Comparison of ENCODE assay signal across 8 cellular contexts in the genomic region with DNA sequence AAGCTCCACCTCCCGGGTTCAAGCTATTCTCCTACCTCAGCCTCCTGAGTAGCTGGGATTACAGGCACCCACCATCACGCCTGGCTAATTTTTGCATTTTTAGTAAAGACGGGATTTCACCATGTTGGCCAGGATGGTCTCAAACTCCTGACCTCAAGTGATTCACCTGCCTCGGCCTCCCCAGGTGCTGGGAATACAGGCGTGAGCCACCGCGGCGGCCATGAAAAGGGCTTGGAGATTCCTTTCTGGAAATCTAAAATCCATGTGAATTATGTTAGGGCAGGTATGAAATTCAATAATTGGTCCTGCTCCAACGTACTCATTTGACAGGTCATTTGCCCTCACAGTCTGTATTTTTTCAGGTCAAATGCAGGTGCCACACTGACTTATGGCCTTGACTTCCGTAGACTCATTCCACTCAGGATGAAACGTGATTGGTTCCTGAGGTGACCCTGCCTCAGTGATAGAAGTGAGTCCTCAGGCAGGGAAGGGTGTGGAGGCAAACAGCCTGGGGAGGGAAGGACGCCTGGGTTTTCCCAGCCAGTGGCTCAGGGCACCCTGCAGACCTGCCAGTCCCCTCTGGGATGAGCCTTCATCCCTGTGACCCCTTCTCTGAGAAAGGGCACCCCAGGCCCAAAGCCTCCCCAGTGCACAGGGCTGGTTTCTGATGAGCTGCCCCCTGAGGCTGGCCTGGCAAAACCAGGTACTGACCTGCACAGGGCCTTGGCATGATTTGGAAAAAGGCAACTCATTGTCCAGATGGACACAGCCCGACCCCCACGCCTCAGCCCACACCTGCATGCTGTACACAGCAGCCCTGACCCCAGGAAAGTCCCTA. TPM values are rescaled to one million over a fixed set of nuclear protein-coding genes. Genes with fewer than 3 reads are reported as not detected.
DNase-seq lines count a peak whose midpoint lies in the region; ATAC-seq and TF ChIP-seq lines count a peak whose summit lies in the region.

No MANE protein-coding gene starts in this region.

- H3K79me2 ChIP-seq in hepatocyte, result no peaks in the 10 kb centered on the region

- TF ChIP-seq EP300 in sigmoid colon (IDR thresholded peaks at IDR 0.05), result no peak

- peak overlapping the region; percentile 66 to 89 (median 80); a peak in 21 of 22 replicates for H3K27ac ChIP-seq in BLaER1 treated with 17β-estradiol and CSF1 and Interleukin-3, amounts not matched to agents 10 nM and 100 nM
- H3K27ac ChIP-seq in hepatocyte (peak overlapping the region; percentile 78), sigmoid colon (peak overlapping the region; percentile 91 to 99 (median 94))

- no peaks in the 10 kb centered on the region for H3K9me2 ChIP-seq in hepatocyte (replicated peaks; ENCODE audit: insufficient read depth)

- no peaks in the 10 kb centered on the region for H3K27me3 ChIP-seq in BLaER1 treated with 17β-estradiol and CSF1 and Interleukin-3, amounts not matched to agents 10 nM and 100 nM
- no peaks in the 10 kb centered on the region for H3K27me3 ChIP-seq in hepatocyte
- no peaks in the 10 kb centered on the region for H3K27me3 ChIP-seq in sigmoid colon

- H3K36me3 ChIP-seq in BLaER1 treated with 17β-estradiol and CSF1 and Interleukin-3, amounts not matched to agents 10 nM and 100 nM, result no peaks in the 10 kb centered on the region
- H3K36me3 ChIP-seq in hepatocyte (replicated peaks; ENCODE audit: insufficient read depth, low read depth) (no peaks in the 10 kb centered on the region), sigmoid colon (no peaks in the 10 kb centered on the region)

- ATAC-seq in SK-N-SH treated with all-trans-retinoic acid at 6 μM for 48 hours, result peak; percentile 4; the same call in 2 of the 3 replicates
- ATAC-seq in HG03095 (IDR thresholded peaks at IDR 0.05; ENCODE audit: unreplicated experiment), result no peak

- no peaks in the 10 kb centered on the region for H3K9me3 ChIP-seq in BLaER1 treated with 17β-estradiol and CSF1 and Interleukin-3, amounts not matched to agents 10 nM and 100 nM (replicated peaks in 1 of 11)
- H3K9me3 ChIP-seq in hepatocyte (ENCODE audit: low read depth), result no peaks in the 10 kb centered on the region
- H3K9me3 ChIP-seq in sigmoid colon, result no peaks in the 10 kb centered on the region

- H3K4me2 ChIP-seq in BLaER1 treated with 17β-estradiol and CSF1 and Interleukin-3, amounts not matched to agents 10 nM and 100 nM, result peak overlapping the region; percentile 89 to 99 (median 96)
- H3K4me2 ChIP-seq in hepatocyte, result no peak overlapping the region

- H4K20me1 ChIP-seq in BLaER1 treated with 17β-estradiol and CSF1 and Interleukin-3, amounts not matched to agents 10 nM and 100 nM, result no peaks in the 10 kb centered on the region
- H4K20me1 ChIP-seq in hepatocyte (ENCODE audit: insufficient read depth, poor library complexity, severe bottlenecking), result no peaks in the 10 kb centered on the region

- no peak for TF ChIP-seq POLR2A in sigmoid colon (IDR thresholded peaks at IDR 0.05)

- H3K4me1 ChIP-seq in BLaER1 treated with 17β-estradiol and CSF1 and Interleukin-3, amounts not matched to agents 10 nM and 100 nM, result peaks cover 85 to 99% (median 91%) of the 10 kb centered on the region in 10 experiments
- peaks cover 36% of the 10 kb centered on the region for H3K4me1 ChIP-seq in hepatocyte (ENCODE audit: insufficient read depth)
- H3K4me1 ChIP-seq in sigmoid colon, result peaks cover 0 to 74% (median 63%) of the 10 kb centered on the region in 4 donors

- 94% methylated on average over 14 of the region's 14 CpGs for whole genome bisulfite sequencing in hepatocyte (ENCODE audit: low lambda C conversion rate, missing lambda C conversion rate)
- 63 to 84% methylated on average over 14 of the region's 14 CpGs for WGBS in sigmoid colon, 2 donors

- H2AFZ ChIP-seq in hepatocyte, result no peak overlapping the region

- intact Hi-C loops in sigmoid colon (cut with DNase I), result loop anchor here (1.0 kb wide), 1 partner anchor 63 kb away; a partner anchor contains a TSS

- H3K4me3 ChIP-seq in BLaER1 treated with 17β-estradiol and CSF1 and Interleukin-3, amounts not matched to agents 10 nM and 100 nM, result peak overlapping the region in 6 of 10 experiments; percentile 20 to 53 (median 38); a peak in 7 of 20 replicates
- H3K4me3 ChIP-seq in hepatocyte (no peak overlapping the region), sigmoid colon (peak overlapping the region in 1 of 4 donors; percentile 39)

- peak overlapping the region; percentile 68 to 80 (median 76) for H3K9ac ChIP-seq in BLaER1 treated with 17β-estradiol and CSF1 and Interleukin-3, amounts not matched to agents 10 nM and 100 nM

- DNase-seq in hepatocyte (ENCODE audit: low spot score) (no peak), sigmoid colon (peak; percentile 71), COLO668 (lab: John Stamatoyannopoulos, UW; ENCODE audit: unreplicated experiment) (no peak), germinal center (ENCODE audit: low spot score) (no peak), AG08395 (ENCODE audit: low spot score) (no peak)

- TF ChIP-seq CTCF in hepatocyte (IDR thresholded peaks at IDR 0.05; ENCODE audit: poor library complexity) (no peak), sigmoid colon (IDR thresholded peaks at IDR 0.05) (no peak)

TF ChIP-seq in SK-N-SH treated with all-trans-retinoic acid at 6 μM for 48 hours, 23 proteins besides CTCF, POLR2A, EP300 and RAD21:
- TF ChIP-seq ZNF70 (CRISPR knock-in tag; IDR thresholded peaks at IDR 0.05), result no peak
- TF ChIP-seq, protein P1, sequence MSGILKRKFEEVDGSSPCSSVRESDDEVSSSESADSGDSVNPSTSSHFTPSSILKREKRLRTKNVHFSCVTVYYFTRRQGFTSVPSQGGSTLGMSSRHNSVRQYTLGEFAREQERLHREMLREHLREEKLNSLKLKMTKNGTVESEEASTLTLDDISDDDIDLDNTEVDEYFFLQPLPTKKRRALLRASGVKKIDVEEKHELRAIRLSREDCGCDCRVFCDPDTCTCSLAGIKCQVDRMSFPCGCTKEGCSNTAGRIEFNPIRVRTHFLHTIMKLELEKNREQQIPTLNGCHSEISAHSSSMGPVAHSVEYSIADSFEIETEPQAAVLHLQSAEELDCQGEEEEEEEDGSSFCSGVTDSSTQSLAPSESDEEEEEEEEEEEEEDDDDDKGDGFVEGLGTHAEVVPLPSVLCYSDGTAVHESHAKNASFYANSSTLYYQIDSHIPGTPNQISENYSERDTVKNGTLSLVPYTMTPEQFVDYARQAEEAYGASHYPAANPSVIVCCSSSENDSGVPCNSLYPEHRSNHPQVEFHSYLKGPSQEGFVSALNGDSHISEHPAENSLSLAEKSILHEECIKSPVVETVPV (CRISPR knock-in tag; IDR thresholded peaks at IDR 0.05), result no peak
- TF ChIP-seq ZFP30 (CRISPR knock-in tag; IDR thresholded peaks at IDR 0.05), result no peak
- TF ChIP-seq TCF4 (CRISPR knock-in tag; IDR thresholded peaks at IDR 0.05; ENCODE audit: borderline replicate concordance), result no peak
- TF ChIP-seq, protein P2, sequence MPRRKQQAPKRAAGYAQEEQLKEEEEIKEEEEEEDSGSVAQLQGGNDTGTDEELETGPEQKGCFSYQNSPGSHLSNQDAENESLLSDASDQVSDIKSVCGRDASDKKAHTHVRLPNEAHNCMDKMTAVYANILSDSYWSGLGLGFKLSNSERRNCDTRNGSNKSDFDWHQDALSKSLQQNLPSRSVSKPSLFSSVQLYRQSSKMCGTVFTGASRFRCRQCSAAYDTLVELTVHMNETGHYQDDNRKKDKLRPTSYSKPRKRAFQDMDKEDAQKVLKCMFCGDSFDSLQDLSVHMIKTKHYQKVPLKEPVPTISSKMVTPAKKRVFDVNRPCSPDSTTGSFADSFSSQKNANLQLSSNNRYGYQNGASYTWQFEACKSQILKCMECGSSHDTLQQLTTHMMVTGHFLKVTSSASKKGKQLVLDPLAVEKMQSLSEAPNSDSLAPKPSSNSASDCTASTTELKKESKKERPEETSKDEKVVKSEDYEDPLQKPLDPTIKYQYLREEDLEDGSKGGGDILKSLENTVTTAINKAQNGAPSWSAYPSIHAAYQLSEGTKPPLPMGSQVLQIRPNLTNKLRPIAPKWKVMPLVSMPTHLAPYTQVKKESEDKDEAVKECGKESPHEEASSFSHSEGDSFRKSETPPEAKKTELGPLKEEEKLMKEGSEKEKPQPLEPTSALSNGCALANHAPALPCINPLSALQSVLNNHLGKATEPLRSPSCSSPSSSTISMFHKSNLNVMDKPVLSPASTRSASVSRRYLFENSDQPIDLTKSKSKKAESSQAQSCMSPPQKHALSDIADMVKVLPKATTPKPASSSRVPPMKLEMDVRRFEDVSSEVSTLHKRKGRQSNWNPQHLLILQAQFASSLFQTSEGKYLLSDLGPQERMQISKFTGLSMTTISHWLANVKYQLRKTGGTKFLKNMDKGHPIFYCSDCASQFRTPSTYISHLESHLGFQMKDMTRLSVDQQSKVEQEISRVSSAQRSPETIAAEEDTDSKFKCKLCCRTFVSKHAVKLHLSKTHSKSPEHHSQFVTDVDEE (CRISPR knock-in tag; IDR thresholded peaks at IDR 0.05), result no peak
- no peak for TF ChIP-seq GLIS3 (CRISPR knock-in tag; IDR thresholded peaks at IDR 0.05)
- TF ChIP-seq ZC3H10 (CRISPR knock-in tag; IDR thresholded peaks at IDR 0.05), result no peak
- TF ChIP-seq OSR1 (CRISPR knock-in tag; IDR thresholded peaks at IDR 0.05), result no peak
- TF ChIP-seq RARB (CRISPR knock-in tag; IDR thresholded peaks at IDR 0.05), result no peak

RNA-seq across cellular contexts. Expression of a gene that starts 48.7 kb away (rescaled TPM):
- total RNA-seq in hepatocyte (252 and 260 TPM in 2 replicates), sigmoid colon (100 to 1,000 TPM; 104 to 203 (median 169) TPM)
- polyA plus RNA-seq in hepatocyte (216 and 228 TPM in 2 replicates), sigmoid colon (100 to 1,000 TPM; 240 to 344 (median 257) TPM)
